Comparison of ENCODE assay signal across 8 cellular contexts in the genomic region with DNA sequence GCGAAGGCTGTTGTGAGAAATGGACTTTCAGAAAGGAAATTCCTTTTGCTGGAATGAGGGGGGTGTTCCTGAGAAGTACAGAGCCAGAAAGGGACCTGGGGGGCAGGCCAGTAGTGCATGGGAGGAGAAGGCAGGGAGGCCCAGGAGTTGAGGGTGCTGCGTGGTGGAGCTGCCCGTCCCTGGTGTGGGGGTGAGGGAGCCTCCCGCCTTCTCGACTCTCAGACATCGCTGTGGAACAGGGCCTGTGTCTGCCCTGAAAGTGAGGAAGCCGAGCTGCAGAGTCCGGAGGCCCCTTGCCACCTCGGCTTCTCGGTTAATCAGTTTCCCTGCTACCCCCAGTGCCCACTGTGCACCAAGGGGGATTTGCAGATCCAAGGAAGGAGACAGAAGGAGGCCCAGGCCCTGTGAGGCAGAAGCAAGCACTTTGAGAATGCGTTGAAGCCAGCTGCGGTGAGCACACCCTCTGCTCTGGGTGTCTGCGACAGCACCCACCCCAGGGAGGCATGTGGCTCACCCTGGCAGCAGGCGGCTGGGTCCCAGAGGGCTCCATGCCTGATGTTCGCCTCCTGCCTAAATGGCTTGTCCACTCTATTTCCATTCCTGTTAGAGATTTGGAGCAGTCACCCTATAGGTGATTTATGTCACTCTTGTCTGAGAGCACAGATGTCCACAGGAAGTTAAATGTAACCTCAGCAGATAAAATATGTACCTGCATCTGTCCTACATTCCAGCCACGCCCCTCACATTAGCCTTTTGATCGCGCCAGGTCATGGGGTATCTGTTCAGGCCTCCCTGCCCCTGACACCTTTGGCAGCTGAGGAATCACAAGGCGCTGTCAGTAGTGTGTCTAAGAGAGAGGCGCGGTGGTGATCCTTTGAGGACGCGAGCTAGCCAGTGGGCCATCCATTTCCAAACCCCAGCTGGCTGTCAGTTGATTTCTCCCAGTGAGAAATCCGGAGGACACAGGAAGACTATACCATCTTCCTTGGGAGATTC. TPM values are rescaled to one million over a fixed set of nuclear protein-coding genes. Genes with fewer than 3 reads are reported as not detected.
DNase-seq lines count a peak whose midpoint lies in the region; ATAC-seq and TF ChIP-seq lines count a peak whose summit lies in the region.

No MANE protein-coding gene starts in this region.

- no peak overlapping the region for H2AFZ ChIP-seq in ACC112 (ENCODE audit: low read length, unreplicated experiment)

- H3K79me2 ChIP-seq in ACC112 (ENCODE audit: control insufficient read depth, insufficient read depth, low read length, unreplicated experiment), result peaks cover 47% of the 10 kb centered on the region

- H3K4me3 ChIP-seq in ACC112 (ENCODE audit: low read depth, low read length), result peak overlapping the region; percentile 83

- H3K27ac Mint-ChIP-seq in endothelial cell (ENCODE audit: unreplicated experiment), result peak overlapping the region; percentile 99
- peak overlapping the region; percentile 37 to 95 (median 76) for H3K27ac Mint-ChIP-seq in naive thymus-derived CD8-positive, alpha-beta T cell

- TF ChIP-seq CTCF in endothelial cell (IDR thresholded peaks at IDR 0.05; ENCODE audit: unreplicated experiment), result no peak

- H3K36me3 ChIP-seq in ACC112 (ENCODE audit: insufficient read depth, low read length), result peaks cover 5% of the 10 kb centered on the region; the same call in 1 of the 2 replicates

- H3K4me1 ChIP-seq in ACC112 (ENCODE audit: control insufficient read depth, insufficient read depth, low read length, unreplicated experiment), result peaks cover 33% of the 10 kb centered on the region

- peaks cover 15% of the 10 kb centered on the region for H3K36me3 Mint-ChIP-seq in endothelial cell (ENCODE audit: low read depth, unreplicated experiment)
- H3K36me3 Mint-ChIP-seq in naive thymus-derived CD8-positive, alpha-beta T cell, result peaks cover 0 to 42% (median 16%) of the 10 kb centered on the region in 3 donors

- peak; percentile 50 for DNase-seq in LoVo (ENCODE audit: low spot score)
- DNase-seq in endothelial cell (ENCODE audit: low spot score), result no peak
- DNase-seq in naive thymus-derived CD8-positive, alpha-beta T cell, result no peak
- DNase-seq in NCI-H1105 treated with DMSO at 0.1 percent for 48 hours (lab: John Stamatoyannopoulos, UW), result no peak
- DNase-seq in NCI-H2196 (lab: John Stamatoyannopoulos, UW; ENCODE audit: unreplicated experiment), result no peak
- no peak for DNase-seq in SHP77 treated with DMSO at 0.1 percent for 48 hours (lab: John Stamatoyannopoulos, UW)

- POLR2A ChIA-PET in naive thymus-derived CD8-positive, alpha-beta T cell (lab: Charles Lee), result interaction anchor here (0.6 to 4.7 kb wide), 11 partner anchors 7 to 314 kb away, joined by 3 to 23 read pairs (median 5); a partner anchor contains a TSS

- no peaks in the 10 kb centered on the region for H3K9me3 Mint-ChIP-seq in endothelial cell (ENCODE audit: unreplicated experiment)
- H3K9me3 Mint-ChIP-seq in naive thymus-derived CD8-positive, alpha-beta T cell, result no peaks in the 10 kb centered on the region

- ATAC-seq in naive thymus-derived CD8-positive, alpha-beta T cell, result peak; percentile 31 to 50
- no peak for ATAC-seq in HG03520 (IDR thresholded peaks at IDR 0.05; ENCODE audit: unreplicated experiment)

- peaks cover 27% of the 10 kb centered on the region for H3K4me1 Mint-ChIP-seq in endothelial cell (ENCODE audit: unreplicated experiment)
- H3K4me1 Mint-ChIP-seq in naive thymus-derived CD8-positive, alpha-beta T cell, result peaks cover 29 to 87% (median 68%) of the 10 kb centered on the region in 4 donors

- peak overlapping the region; percentile 92 for H3K4me3 Mint-ChIP-seq in endothelial cell (ENCODE audit: unreplicated experiment)
- peak overlapping the region in 9 of 10 donors; percentile 43 to 87 (median 62) for H3K4me3 Mint-ChIP-seq in naive thymus-derived CD8-positive, alpha-beta T cell

- no peaks in the 10 kb centered on the region for H3K27me3 ChIP-seq in ACC112 (ENCODE audit: insufficient read depth, low read length)

- peaks cover 5% of the 10 kb centered on the region for H3K27me3 Mint-ChIP-seq in endothelial cell (ENCODE audit: unreplicated experiment)
- H3K27me3 Mint-ChIP-seq in naive thymus-derived CD8-positive, alpha-beta T cell, result no peaks in the 10 kb centered on the region

- H3K27ac ChIP-seq in ACC112 (ENCODE audit: low read depth, low read length), result peak overlapping the region; percentile 95

RNA-seq across cellular contexts. Expression of a gene that starts 28.3 kb away (rescaled TPM):
- total RNA-seq in endothelial cell (ENCODE audit: unreplicated experiment), result 39.8 TPM
- total RNA-seq in naive thymus-derived CD8-positive, alpha-beta T cell, result 10 to 100 TPM; 69.2 to 75.6 TPM
- polyA plus RNA-seq in naive thymus-derived CD8-positive, alpha-beta T cell, result 10 to 100 TPM; 28.9 to 49.8 (median 33.3) TPM

RNA-seq across cellular contexts. Expression of a gene that starts 31.2 kb away (rescaled TPM):
- total RNA-seq in endothelial cell (ENCODE audit: unreplicated experiment), result 8.5 TPM
- 10 to 100 TPM; 18.6 to 18.9 TPM for total RNA-seq in naive thymus-derived CD8-positive, alpha-beta T cell
- polyA plus RNA-seq in naive thymus-derived CD8-positive, alpha-beta T cell, result 10 to 100 TPM; 12.1 to 17.8 (median 13.8) TPM

RNA-seq across cellular contexts. Expression of a gene that starts 32.1 kb away (rescaled TPM):
- 9.9 TPM for total RNA-seq in endothelial cell (ENCODE audit: unreplicated experiment)
- 10 to 100 TPM; 14.3 to 18.3 TPM for total RNA-seq in naive thymus-derived CD8-positive, alpha-beta T cell
- polyA plus RNA-seq in naive thymus-derived CD8-positive, alpha-beta T cell, result 10 to 100 TPM; 10.1 to 13.3 (median 11.3) TPM

RNA-seq across cellular contexts. Expression of a gene that starts 50.0 kb away (rescaled TPM):
- total RNA-seq in endothelial cell (ENCODE audit: unreplicated experiment), result not detected
- not detected for total RNA-seq in naive thymus-derived CD8-positive, alpha-beta T cell
- not detected for polyA plus RNA-seq in naive thymus-derived CD8-positive, alpha-beta T cell
